13 cellular contexts compared by ENCODE assay signal in the genomic region with DNA sequence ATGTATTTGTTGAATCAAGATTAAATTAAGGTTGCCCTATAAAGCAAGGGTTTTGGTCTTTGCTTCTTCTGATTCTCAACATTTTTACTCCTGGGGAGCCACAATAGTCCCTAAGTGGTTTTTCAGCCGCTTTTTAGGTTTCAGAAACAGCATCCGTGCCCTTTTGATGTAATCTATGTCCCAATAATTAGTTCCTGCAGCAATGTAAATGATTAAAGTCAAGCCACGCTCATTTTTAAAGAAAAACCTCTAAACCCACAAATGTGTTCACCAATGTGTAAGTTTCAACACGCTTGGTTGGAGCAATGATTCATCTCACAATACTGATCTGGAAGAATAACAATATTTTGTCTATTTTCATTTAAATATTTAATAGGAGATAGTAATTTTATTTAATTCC. TPM values are rescaled to one million over a fixed set of nuclear protein-coding genes. Genes with fewer than 3 reads are reported as not detected.
DNase-seq lines count a peak whose midpoint lies in the region; ATAC-seq, FAIRE-seq and TF ChIP-seq lines count a peak whose summit lies in the region.
"Had no signal": no experiment of that assay in that cellular context is flagged by ENCODE, and none has a peak within 500 bp of the region (broad histone marks: within the 10 kb centered on the region; RNA-seq: fewer than 3 reads in every experiment).

No MANE protein-coding gene starts in this region.

- peak; percentile 7 for DNase-seq in activated CD4-positive, alpha-beta T cell treated with anti-CD3 and anti-CD28 coated beads, Interleukin-2, amount 10 ng/mL, durations not matched to agents 7 days and 5 days
- DNase-seq in activated CD4-positive, alpha-beta T cell treated with anti-CD3 and anti-CD28 coated beads, Interleukin-2, amount 50 U/mL, for 48 hours = no peak
- DNase-seq in RCC 7860 (ENCODE audit: low spot score) = no peak
- no peak for DNase-seq in effector memory CD8-positive, alpha-beta T cell
- no peak for DNase-seq in midbrain (lab: John Stamatoyannopoulos, UW)
- no peak for DNase-seq in brain microvascular endothelial cell
- DNase-seq: KBM-7, mucosa of descending colon, OCI-M1 had no signal

- H3K36me3 Mint-ChIP-seq in activated CD4-positive, alpha-beta T cell treated with anti-CD3 and anti-CD28 coated beads, Interleukin-2, amount 10 ng/mL, durations not matched to agents 7 days and 5 days (ENCODE audit: low read depth) = peaks cover 96% of the 10 kb centered on the region
- H3K36me3 Mint-ChIP-seq in effector memory CD8-positive, alpha-beta T cell (ENCODE audit: insufficient read depth) = peaks cover 89% of the 10 kb centered on the region
- H3K36me3 Mint-ChIP-seq in stimulated activated memory B cell treated with anti-CD40 and anti-IgM and Interleukin-4, amounts not matched to agents 10 μg/mL and 1 μg/mL and 100 μg/mL, for 72 hours = no peaks in the 10 kb centered on the region

- no peak overlapping the region for H3K4me3 ChIP-seq in brain microvascular endothelial cell (ENCODE audit: low read depth, low read length)
- H3K4me3 ChIP-seq: cardiac muscle cell, esophagus muscularis mucosa, mucosa of descending colon had no signal

- in situ Hi-C loops in brain microvascular endothelial cell (cut with HindIII; ENCODE audit: low pct_ligation_motif_present, low sequenced_read_pairs) = no loop called here

- CTCF ChIA-PET in activated CD4-positive, alpha-beta T cell treated with anti-CD3 and anti-CD28 coated beads, Interleukin-2, amount 10 ng/mL, durations not matched to agents 7 days and 5 days (lab: Charles Lee) = no interaction called here

- peak; percentile 91 for FAIRE-seq in RCC 7860 (lab: Jason Lieb, UNC)

- POLR2A ChIA-PET in activated CD4-positive, alpha-beta T cell treated with anti-CD3 and anti-CD28 coated beads, Interleukin-2, amount 10 ng/mL, durations not matched to agents 7 days and 5 days (lab: Charles Lee) = interaction anchor here (1.3 to 3.1 kb wide), 4 partner anchors 37 to 65 kb away, joined by 3 to 23 read pairs (median 16); no protein-coding TSS in a partner anchor

- peak overlapping the region; percentile 97 for H3K4me3 Mint-ChIP-seq in activated CD4-positive, alpha-beta T cell treated with anti-CD3 and anti-CD28 coated beads, Interleukin-2, amount 10 ng/mL, durations not matched to agents 7 days and 5 days
- peak overlapping the region; percentile 95 to 100 for H3K4me3 Mint-ChIP-seq in effector memory CD8-positive, alpha-beta T cell
- H3K4me3 Mint-ChIP-seq in stimulated activated memory B cell treated with anti-CD40 and anti-IgM and Interleukin-4, amounts not matched to agents 10 μg/mL and 1 μg/mL and 100 μg/mL, for 72 hours = no peak overlapping the region

- peak overlapping the region; percentile 98 for H3K27ac Mint-ChIP-seq in activated CD4-positive, alpha-beta T cell treated with anti-CD3 and anti-CD28 coated beads, Interleukin-2, amount 10 ng/mL, durations not matched to agents 7 days and 5 days
- peak overlapping the region; percentile 99 to 100 for H3K27ac Mint-ChIP-seq in effector memory CD8-positive, alpha-beta T cell
- peak overlapping the region; percentile 76 for H3K27ac Mint-ChIP-seq in stimulated activated memory B cell treated with anti-CD40 and anti-IgM and Interleukin-4, amounts not matched to agents 10 μg/mL and 1 μg/mL and 100 μg/mL, for 72 hours

- H3K9me3 Mint-ChIP-seq in activated CD4-positive, alpha-beta T cell treated with anti-CD3 and anti-CD28 coated beads, Interleukin-2, amount 10 ng/mL, durations not matched to agents 7 days and 5 days = peaks cover 4% of the 10 kb centered on the region
- H3K9me3 Mint-ChIP-seq in effector memory CD8-positive, alpha-beta T cell = no peaks in the 10 kb centered on the region
- no peaks in the 10 kb centered on the region for H3K9me3 Mint-ChIP-seq in stimulated activated memory B cell treated with anti-CD40 and anti-IgM and Interleukin-4, amounts not matched to agents 10 μg/mL and 1 μg/mL and 100 μg/mL, for 72 hours

- no peak for TF ChIP-seq CTCF in brain microvascular endothelial cell (IDR thresholded peaks at IDR 0.05; ENCODE audit: low read depth, low read length, missing control alignments)

- no peaks in the 10 kb centered on the region for H3K36me3 ChIP-seq in brain microvascular endothelial cell (replicated peaks)
- H3K36me3 ChIP-seq: cardiac muscle cell, esophagus muscularis mucosa had no signal

- ATAC-seq in effector memory CD8-positive, alpha-beta T cell (replicated peaks) = no peak
- ATAC-seq in stimulated activated memory B cell treated with anti-CD40 and anti-IgM and Interleukin-4, amounts not matched to agents 10 μg/mL and 1 μg/mL and 100 μg/mL, for 72 hours = no peak
- ATAC-seq in GM18511 (IDR thresholded peaks at IDR 0.05; ENCODE audit: unreplicated experiment) = no peak
- ATAC-seq: mucosa of descending colon had no signal

- H3K27me3 ChIP-seq in brain microvascular endothelial cell (replicated peaks) = no peaks in the 10 kb centered on the region
- H3K27me3 ChIP-seq: cardiac muscle cell had no signal

- H3K27ac ChIP-seq in brain microvascular endothelial cell = no peak overlapping the region
- H3K27ac ChIP-seq: cardiac muscle cell, esophagus muscularis mucosa had no signal

- no peaks in the 10 kb centered on the region for H3K27me3 Mint-ChIP-seq in activated CD4-positive, alpha-beta T cell treated with anti-CD3 and anti-CD28 coated beads, Interleukin-2, amount 10 ng/mL, durations not matched to agents 7 days and 5 days
- H3K27me3 Mint-ChIP-seq in effector memory CD8-positive, alpha-beta T cell = no peaks in the 10 kb centered on the region
- H3K27me3 Mint-ChIP-seq in stimulated activated memory B cell treated with anti-CD40 and anti-IgM and Interleukin-4, amounts not matched to agents 10 μg/mL and 1 μg/mL and 100 μg/mL, for 72 hours = no peaks in the 10 kb centered on the region

- peaks cover 48% of the 10 kb centered on the region for H3K4me1 Mint-ChIP-seq in activated CD4-positive, alpha-beta T cell treated with anti-CD3 and anti-CD28 coated beads, Interleukin-2, amount 10 ng/mL, durations not matched to agents 7 days and 5 days
- peaks cover 50 to 60% of the 10 kb centered on the region in 2 donors for H3K4me1 Mint-ChIP-seq in effector memory CD8-positive, alpha-beta T cell (ENCODE audit: low read depth in 2 of 2)
- H3K4me1 Mint-ChIP-seq in stimulated activated memory B cell treated with anti-CD40 and anti-IgM and Interleukin-4, amounts not matched to agents 10 μg/mL and 1 μg/mL and 100 μg/mL, for 72 hours = peaks cover 80% of the 10 kb centered on the region

RNA-seq across cellular contexts. Expression of a gene that starts 5.6 kb away (rescaled TPM):
- 100 to 1,000 TPM; 292 to 300 TPM for total RNA-seq in activated CD4-positive, alpha-beta T cell treated with anti-CD3 and anti-CD28 coated beads, Interleukin-2, amount 10 ng/mL, durations not matched to agents 7 days and 5 days
